8 cellular contexts compared by ENCODE assay signal in the genomic region with DNA sequence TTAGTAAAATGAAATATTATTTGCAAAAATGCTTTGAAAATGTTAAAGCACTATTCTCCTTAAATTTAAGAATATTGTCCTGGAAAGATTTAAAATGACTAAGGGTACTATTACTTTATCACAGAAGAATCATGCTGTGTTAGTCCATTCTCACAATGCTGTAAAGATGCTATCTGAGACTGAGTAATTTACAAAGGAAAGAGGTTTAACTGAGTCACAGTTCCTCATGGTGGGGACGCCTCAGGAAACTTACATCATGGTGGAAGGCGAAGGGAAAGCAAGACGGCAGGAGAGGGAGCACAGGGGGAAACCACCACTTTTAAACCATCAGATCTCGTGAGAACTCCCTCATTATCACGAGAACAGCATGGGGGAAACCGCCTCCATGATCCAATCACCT.
"Had no signal": no experiment of that assay in that cellular context is flagged by ENCODE, and none has a peak within 500 bp of the region (broad histone marks: within the 10 kb centered on the region; RNA-seq: fewer than 3 reads in every experiment).

No MANE protein-coding gene starts in this region.

- ATAC-seq: GM23338 had no signal

- FAIRE-seq: H1, H54 had no signal

- H2AFZ ChIP-seq: GM23338 had no signal

- H3K9ac ChIP-seq: KMS-11 had no signal

- H3K27ac ChIP-seq: KMS-11 had no signal

- DNase-seq: H9, HCEC 1CT, Karpas-422, KBM-7 had no signal

- H3K4me3 ChIP-seq: GM23338 had no signal

- H3K4me2 ChIP-seq: GM23338, KMS-11 had no signal
